ENCODE assay signal across 11 cellular contexts in genomic region chr3:48765376-48765775, GRCh38. TPM values are rescaled to one million over a fixed set of nuclear protein-coding genes. Genes with fewer than 3 reads are reported as not detected.
DNase-seq lines count a peak whose midpoint lies in the region; ATAC-seq and TF ChIP-seq lines count a peak whose summit lies in the region.
"Had no signal": no experiment of that assay in that cellular context is flagged by ENCODE, and none has a peak within 500 bp of the region (broad histone marks: within the 10 kb centered on the region; RNA-seq: fewer than 3 reads in every experiment).

No MANE protein-coding gene starts in this region.

- H3K4me2 ChIP-seq in parathyroid adenoma (ENCODE audit: low read length): no peak overlapping the region

- H3K4me1 ChIP-seq in parathyroid adenoma: no peaks in the 10 kb centered on the region

- H3K27ac ChIP-seq in parathyroid adenoma: no peak overlapping the region

- H3K9me3 ChIP-seq in parathyroid adenoma (ENCODE audit: control insufficient read depth, low read length): no peaks in the 10 kb centered on the region

- H3K4me3 ChIP-seq in NB4 (ENCODE audit: low read depth, low read length): no peak overlapping the region
- no peak overlapping the region for H3K4me3 ChIP-seq in parathyroid adenoma (ENCODE audit: low read depth, low read length)

- no peak for TF ChIP-seq POLR2A in NB4 (IDR thresholded peaks at IDR 0.05; ENCODE audit: extremely low read depth, insufficient read length)

- no peaks in the 10 kb centered on the region for H3K79me2 ChIP-seq in parathyroid adenoma

- no peaks in the 10 kb centered on the region for H3K36me3 ChIP-seq in parathyroid adenoma (ENCODE audit: control insufficient read depth, insufficient read depth, low read length)

- DNase-seq in DMS53 (lab: John Stamatoyannopoulos, UW) (peak; percentile 35), DMS53 treated with DMSO at 0.1 percent for 48 hours (lab: John Stamatoyannopoulos, UW; ENCODE audit: unreplicated experiment) (no peak), NB4 (ENCODE audit: low read depth) (peak; percentile 9), dermis blood vessel endothelial cell (peak; percentile 30), OCI-M1 (lab: John Stamatoyannopoulos, UW) (no peak), SHP77 treated with DMSO at 0.1 percent for 48 hours (lab: John Stamatoyannopoulos, UW) (no peak)
- DNase-seq: activated CD8-positive, alpha-beta memory T cell treated with anti-CD3 and anti-CD28 coated beads, Interleukin-2, amount 50 U/mL, for 4 hours; stimulated activated CD4-positive, alpha-beta T cell treated with anti-CD3 and anti-CD28 coated beads, Interleukin-4, amount 100 ng/mL, for 24 hours had no signal

- no peak for ATAC-seq in HG02852 (IDR thresholded peaks at IDR 0.05; ENCODE audit: unreplicated experiment)
- ATAC-seq: Right ventricle myocardium inferior had no signal

- H3K9ac ChIP-seq in parathyroid adenoma: no peak overlapping the region

- H2AFZ ChIP-seq in parathyroid adenoma: no peak overlapping the region

- H3K27me3 ChIP-seq in parathyroid adenoma (ENCODE audit: control insufficient read depth, insufficient read depth, low read length): no peaks in the 10 kb centered on the region

- TF ChIP-seq CTCF in NB4 (IDR thresholded peaks at IDR 0.05; ENCODE audit: low read depth, low read length) (no peak), parathyroid adenoma (IDR thresholded peaks at IDR 0.05) (peak; percentile 22)

RNA-seq across cellular contexts. Expression of gene IP6K2, which starts 48.4 kb away (rescaled TPM):
- total RNA-seq in dermis blood vessel endothelial cell: 49.7 and 58.2 TPM in 2 replicates

Comparison
In these comparisons a context has a peak if more than half of its experiments do, and no peak if none do; other contexts are left out.
1. DNase-seq: peak in DMS53 (single experiment), NB4 (single experiment) and dermis blood vessel endothelial cell (single experiment); none in DMS53 treated with DMSO at 0.1 percent for 48 hours (single experiment), OCI-M1 (single experiment) and SHP77 treated with DMSO at 0.1 percent for 48 hours (single experiment).